ENCODE assay signal across 8 cellular contexts in genomic region chr1:9317591-9318331, GRCh38. TPM values are rescaled to one million over a fixed set of nuclear protein-coding genes. Genes with fewer than 3 reads are reported as not detected.
DNase-seq lines count a peak whose midpoint lies in the region; ATAC-seq and TF ChIP-seq lines count a peak whose summit lies in the region.

No MANE protein-coding gene starts in this region.

- no peak for TF ChIP-seq POLR2A in gastrocnemius medialis (IDR thresholded peaks at IDR 0.05)

- no peaks in the 10 kb centered on the region for H3K27me3 Mint-ChIP-seq in stimulated activated memory B cell treated with anti-CD40 and anti-IgM and Interleukin-4, amounts not matched to agents 10 μg/mL and 1 μg/mL and 100 μg/mL, for 72 hours

- H3K4me3 Mint-ChIP-seq in stimulated activated memory B cell treated with anti-CD40 and anti-IgM and Interleukin-4, amounts not matched to agents 10 μg/mL and 1 μg/mL and 100 μg/mL, for 72 hours, result no peak overlapping the region

- no peaks in the 10 kb centered on the region for H3K36me3 ChIP-seq in RWPE2 (ENCODE audit: low read depth)
- no peaks in the 10 kb centered on the region for H3K36me3 ChIP-seq in gastrocnemius medialis

- TF ChIP-seq CTCF in RWPE2 (IDR thresholded peaks at IDR 0.05; ENCODE audit: poor library complexity, severe bottlenecking) (no peak), fibroblast of villous mesenchyme (IDR thresholded peaks at IDR 0.05; ENCODE audit: insufficient read depth, low read depth, low read length) (no peak), gastrocnemius medialis (IDR thresholded peaks at IDR 0.05 in 4 of 5, conservative IDR thresholded peaks at IDR 0.05 in 1 of 5) (no peak)

- peak; percentile 36; the same call in 1 of the 3 replicates for ATAC-seq in RWPE2 (ENCODE audit: low read depth)
- no peak for ATAC-seq in stimulated activated memory B cell treated with anti-CD40 and anti-IgM and Interleukin-4, amounts not matched to agents 10 μg/mL and 1 μg/mL and 100 μg/mL, for 72 hours
- ATAC-seq in gastrocnemius medialis, result no peak

- no peaks in the 10 kb centered on the region for H3K27me3 ChIP-seq in RWPE2 (ENCODE audit: insufficient read depth, poor library complexity, severe bottlenecking)
- no peaks in the 10 kb centered on the region for H3K27me3 ChIP-seq in gastrocnemius medialis

- intact Hi-C loops in gastrocnemius medialis (cut with DNase I; ENCODE audit: low total_unique reads), result no loop called here

- H3K27ac Mint-ChIP-seq in stimulated activated memory B cell treated with anti-CD40 and anti-IgM and Interleukin-4, amounts not matched to agents 10 μg/mL and 1 μg/mL and 100 μg/mL, for 72 hours, result peak overlapping the region; percentile 59

- DNase-seq in NCI-H1417 (lab: John Stamatoyannopoulos, UW) (peak in 2 of 3 experiments; percentile 6 to 10), NCI-H1417 treated with DMSO at 0.1 percent for 48 hours (lab: John Stamatoyannopoulos, UW) (no peak), RWPE2 (ENCODE audit: low spot score) (no peak), fibroblast of villous mesenchyme (ENCODE audit: low read depth) (peak; percentile 80), gastrocnemius medialis (no peak), NCI-H187 treated with DMSO at 0.1 percent for 48 hours (lab: John Stamatoyannopoulos, UW) (no peak), mucosa of gallbladder (ENCODE audit: low spot score) (no peak)

- no peaks in the 10 kb centered on the region for H3K36me3 Mint-ChIP-seq in stimulated activated memory B cell treated with anti-CD40 and anti-IgM and Interleukin-4, amounts not matched to agents 10 μg/mL and 1 μg/mL and 100 μg/mL, for 72 hours

- H3K4me1 ChIP-seq in RWPE2 (ENCODE audit: insufficient read depth, poor library complexity, severe bottlenecking), result peaks cover 25% of the 10 kb centered on the region
- peaks cover 25 to 26% of the 10 kb centered on the region in 2 donors for H3K4me1 ChIP-seq in gastrocnemius medialis

- H3K4me3 ChIP-seq in RWPE2 (ENCODE audit: severe bottlenecking) (no peak overlapping the region), fibroblast of villous mesenchyme (ENCODE audit: low read depth, low read length) (no peak overlapping the region), gastrocnemius medialis (no peak overlapping the region)

- H3K27ac ChIP-seq in RWPE2 (ENCODE audit: poor library complexity, severe bottlenecking) (peak overlapping the region; percentile 56), gastrocnemius medialis (peak overlapping the region in 1 of 4 donors; percentile 36)

- in situ Hi-C loops in gastrocnemius medialis (cut with MboI; ENCODE audit: low sequenced_read_pairs in 4 of 4), result no loop called here

- H3K9me3 ChIP-seq in RWPE2 (ENCODE audit: severe bottlenecking) (no peaks in the 10 kb centered on the region), gastrocnemius medialis (no peaks in the 10 kb centered on the region)

- H3K4me1 Mint-ChIP-seq in stimulated activated memory B cell treated with anti-CD40 and anti-IgM and Interleukin-4, amounts not matched to agents 10 μg/mL and 1 μg/mL and 100 μg/mL, for 72 hours, result peaks cover 54% of the 10 kb centered on the region

- H3K9me3 Mint-ChIP-seq in stimulated activated memory B cell treated with anti-CD40 and anti-IgM and Interleukin-4, amounts not matched to agents 10 μg/mL and 1 μg/mL and 100 μg/mL, for 72 hours, result no peaks in the 10 kb centered on the region

RNA-seq across cellular contexts. Expression of gene SPSB1, which starts 25.1 kb away (rescaled TPM):
- total RNA-seq in fibroblast of villous mesenchyme (20.7 and 48.6 TPM in 2 replicates), gastrocnemius medialis (100 to 1,000 TPM in 1 of 4 donors, 10 to 100 TPM in 3; 40.4 to 161 (median 56.6) TPM), mucosa of gallbladder (25.3 TPM)

Comparison
In these comparisons a context has a peak if more than half of its experiments do, and no peak if none do; other contexts are left out.
1. DNase-seq: peak in NCI-H1417 (2 of 3) and fibroblast of villous mesenchyme (single experiment); none in NCI-H1417 treated with DMSO at 0.1 percent for 48 hours (single experiment), RWPE2 (single experiment), gastrocnemius medialis (0 of 2), NCI-H187 treated with DMSO at 0.1 percent for 48 hours (single experiment) and mucosa of gallbladder (single experiment).